In the genomic region with DNA sequence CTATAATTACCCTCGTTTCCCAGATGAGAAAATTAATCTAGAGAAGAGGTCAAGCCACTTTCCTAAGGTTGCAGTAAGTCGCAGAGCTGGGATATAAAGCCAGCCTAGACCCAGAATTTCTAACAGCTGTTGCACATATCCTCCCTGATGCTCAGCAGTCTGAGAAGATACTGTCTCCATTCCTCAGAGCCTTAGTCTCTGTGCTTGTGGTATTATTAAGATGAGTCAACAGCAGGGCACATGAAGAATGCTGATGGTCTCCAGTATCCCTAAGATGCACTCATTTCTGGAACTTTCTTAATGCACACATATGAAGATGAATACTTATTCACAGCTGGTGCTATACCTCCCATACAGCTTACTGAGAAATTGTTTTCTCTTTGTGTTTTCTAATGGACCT, we compare ENCODE assay signal across 13 cellular contexts. TPM values are rescaled to one million over a fixed set of nuclear protein-coding genes. Genes with fewer than 3 reads are reported as not detected.
DNase-seq lines count a peak whose midpoint lies in the region; ATAC-seq, FAIRE-seq and TF ChIP-seq lines count a peak whose summit lies in the region.
"Had no signal": no experiment of that assay in that cellular context is flagged by ENCODE, and none has a peak within 500 bp of the region (broad histone marks: within the 10 kb centered on the region; RNA-seq: fewer than 3 reads in every experiment).

No MANE protein-coding gene starts in this region.

- H4K20me1 ChIP-seq in astrocyte (ENCODE audit: insufficient read depth, low read length), result no peaks in the 10 kb centered on the region

- H3K27ac ChIP-seq in astrocyte (ENCODE audit: low read depth, low read length), result no peak overlapping the region

- H3K4me1 ChIP-seq in astrocyte (ENCODE audit: insufficient read depth, low read length) (no peaks in the 10 kb centered on the region), skeletal muscle satellite cell (ENCODE audit: control insufficient read depth, insufficient read depth, low read length) (peaks cover 37% of the 10 kb centered on the region)

- no peak overlapping the region for H2AFZ ChIP-seq in astrocyte (ENCODE audit: low read depth, low read length)

- H3K4me3 Mint-ChIP-seq in astrocyte (ENCODE audit: unreplicated experiment) (peak overlapping the region; percentile 57), T-helper 17 cell (no peak overlapping the region)
- no peak overlapping the region for H3K4me3 Mint-ChIP-seq in activated T-cell treated with anti-CD3 and anti-CD28 coated beads, Interleukin-2, amount 50 U/mL, for 72 hours
- H3K4me3 Mint-ChIP-seq: nephron progenitor cell had no signal

- peak; percentile 76 for FAIRE-seq in astrocyte (lab: Jason Lieb, UNC)

- H3K36me3 ChIP-seq in astrocyte (ENCODE audit: insufficient read depth, low read length) (no peaks in the 10 kb centered on the region), skeletal muscle satellite cell (ENCODE audit: insufficient read depth, low read length) (no peaks in the 10 kb centered on the region)

- no peaks in the 10 kb centered on the region for H3K27me3 ChIP-seq in astrocyte (ENCODE audit: insufficient read depth, low read length)
- no peaks in the 10 kb centered on the region for H3K27me3 ChIP-seq in skeletal muscle satellite cell (ENCODE audit: control insufficient read depth, insufficient read depth, low read length)

- H3K4me1 Mint-ChIP-seq in astrocyte (ENCODE audit: low read depth, unreplicated experiment) (peaks cover 39% of the 10 kb centered on the region), T-helper 17 cell (no peaks in the 10 kb centered on the region)
- H3K4me1 Mint-ChIP-seq in activated T-cell treated with anti-CD3 and anti-CD28 coated beads, Interleukin-2, amount 50 U/mL, for 72 hours (ENCODE audit: low read depth), result no peaks in the 10 kb centered on the region
- H3K4me1 Mint-ChIP-seq: nephron progenitor cell had no signal

- H3K36me3 Mint-ChIP-seq in astrocyte (ENCODE audit: low read depth, unreplicated experiment) (no peaks in the 10 kb centered on the region), T-helper 17 cell (ENCODE audit: low read depth) (no peaks in the 10 kb centered on the region)
- H3K36me3 Mint-ChIP-seq in activated T-cell treated with anti-CD3 and anti-CD28 coated beads, Interleukin-2, amount 50 U/mL, for 72 hours (ENCODE audit: insufficient read depth in 2 of 2), result no peaks in the 10 kb centered on the region

- H3K79me2 ChIP-seq in astrocyte (ENCODE audit: insufficient read depth, low read length), result no peaks in the 10 kb centered on the region

- H3K9me3 ChIP-seq in astrocyte (ENCODE audit: insufficient read depth, low read depth, low read length), result no peaks in the 10 kb centered on the region
- H3K9me3 ChIP-seq in skeletal muscle satellite cell (replicated peaks; ENCODE audit: low read length), result no peaks in the 10 kb centered on the region
- no peaks in the 10 kb centered on the region for H3K9me3 ChIP-seq in T-helper 17 cell (ENCODE audit: control insufficient read depth, low read length, poor library complexity, severe bottlenecking)

- H3K27me3 Mint-ChIP-seq in astrocyte (ENCODE audit: low read depth, unreplicated experiment) (no peaks in the 10 kb centered on the region), T-helper 17 cell (no peaks in the 10 kb centered on the region)
- no peaks in the 10 kb centered on the region for H3K27me3 Mint-ChIP-seq in activated T-cell treated with anti-CD3 and anti-CD28 coated beads, Interleukin-2, amount 50 U/mL, for 72 hours (ENCODE audit: low read depth)

- no peak overlapping the region for H3K4me2 ChIP-seq in astrocyte (ENCODE audit: low read length)
- H3K4me2 ChIP-seq in skeletal muscle satellite cell (ENCODE audit: low read length), result no peak overlapping the region

- H3K9me3 Mint-ChIP-seq in astrocyte (ENCODE audit: unreplicated experiment), result peaks cover 4% of the 10 kb centered on the region
- no peaks in the 10 kb centered on the region for H3K9me3 Mint-ChIP-seq in activated T-cell treated with anti-CD3 and anti-CD28 coated beads, Interleukin-2, amount 50 U/mL, for 72 hours
- H3K9me3 Mint-ChIP-seq: nephron progenitor cell had no signal

- peak; percentile 85 for DNase-seq in astrocyte (ENCODE audit: low read depth)
- no peak for DNase-seq in H4 (ENCODE audit: low spot score)
- no peak for DNase-seq in activated T-cell treated with anti-CD3 and anti-CD28 coated beads, Interleukin-2, amount 50 U/mL, for 72 hours
- no peak for DNase-seq in T-helper 17 cell
- DNase-seq: activated CD4-positive, alpha-beta T cell treated with anti-CD3 and anti-CD28 coated beads for 4 hours; activated gamma-delta T cell treated with Interleukin-2 at 50 U/mL for 16 hours; cerebellar nuclear complex; left colon; NCI-H446; nephron progenitor cell had no signal

- peak overlapping the region; percentile 99 for H3K27ac Mint-ChIP-seq in astrocyte (ENCODE audit: unreplicated experiment)
- no peak overlapping the region for H3K27ac Mint-ChIP-seq in activated T-cell treated with anti-CD3 and anti-CD28 coated beads, Interleukin-2, amount 50 U/mL, for 72 hours
- no peak overlapping the region for H3K27ac Mint-ChIP-seq in T-helper 17 cell
- H3K27ac Mint-ChIP-seq: nephron progenitor cell had no signal

- H3K4me3 ChIP-seq in astrocyte (ENCODE audit: insufficient read depth, low read depth, low read length), result no peak overlapping the region
- no peak overlapping the region for H3K4me3 ChIP-seq in skeletal muscle satellite cell (ENCODE audit: low read length)

- TF ChIP-seq CTCF in astrocyte (IDR thresholded peaks at IDR 0.05; ENCODE audit: insufficient read depth, low read depth, low read length), result no peak

- no peak overlapping the region for H3K9ac ChIP-seq in astrocyte (ENCODE audit: low read length)
- H3K9ac ChIP-seq in skeletal muscle satellite cell (ENCODE audit: low read depth, low read length), result peak overlapping the region; percentile 6

- ATAC-seq in GM18858 (IDR thresholded peaks at IDR 0.05; ENCODE audit: unreplicated experiment) (peak; percentile 45), HG03064 (IDR thresholded peaks at IDR 0.05; ENCODE audit: low read depth, unreplicated experiment) (peak; percentile 68), T-helper 17 cell (no peak)
- no peak for ATAC-seq in activated T-cell treated with anti-CD3 and anti-CD28 coated beads, Interleukin-2, amount 50 U/mL, for 72 hours (replicated peaks in 1 of 2)
- ATAC-seq: left colon had no signal

RNA-seq across cellular contexts. Expression of gene SGCD, which starts 32.5 kb away (rescaled TPM):
- total RNA-seq in astrocyte, result 2.9 and 5.6 TPM in 2 replicates
- total RNA-seq in skeletal muscle satellite cell (2012; rRNA removed), result 2.0 and 8.3 TPM in 2 replicates
- total RNA-seq in H4 (2014; rRNA removed; shearing (Covaris generic)), result 0.12 TPM in 1 of 2 replicates, not detected in the other
- total RNA-seq in activated T-cell treated with anti-CD3 and anti-CD28 coated beads, Interleukin-2, amount 50 U/mL, for 72 hours, result under 1 TPM in 1 of 2 donors, not detected in 1; 0.07 TPM
- not detected for total RNA-seq in T-helper 17 cell

Comparison
In these comparisons a context has a peak if more than half of its experiments do, and no peak if none do; other contexts are left out.
1. ATAC-seq: peak in GM18858 (single experiment) and HG03064 (single experiment); none in activated T-cell treated with anti-CD3 and anti-CD28 coated beads, Interleukin-2, amount 50 U/mL, for 72 hours (0 of 2) and T-helper 17 cell (single experiment).